ENCODE assay signal across 18 cellular contexts in genomic region chr4:38101563-38101962, GRCh38.
A peak's percentile ranks its signal among the peaks of the same experiment; 100 is the strongest.
DNase-seq lines count a peak whose midpoint lies in the region; ATAC-seq and TF ChIP-seq lines count a peak whose summit lies in the region.
"Had no signal": no experiment of that assay in that cellular context is flagged by ENCODE, and none has a peak within 500 bp of the region (broad histone marks: within the 10 kb centered on the region; RNA-seq: fewer than 3 reads in every experiment).

No MANE protein-coding gene starts in this region.

- H3K79me1 ChIP-seq in mesenchymal stem cell (replicated peaks; ENCODE audit: low read length, poor library complexity, severe bottlenecking) = peaks cover 3% of the 10 kb centered on the region

- no peak overlapping the region for H3K27ac ChIP-seq in mesenchymal stem cell (ENCODE audit: low read length, poor library complexity, severe bottlenecking)
- H3K27ac ChIP-seq: colonic mucosa, KMS-11, parathyroid adenoma, upper lobe of right lung had no signal

- H3K36me3 Mint-ChIP-seq in natural killer cell treated with Interleukin-12 subunit alpha and Interleukin-12 subunit beta and Interleukin-15 and Interleukin-18, amount 100 ng/mL, for 72 hours = peaks cover 6% of the 10 kb centered on the region

- TF ChIP-seq CTCF in cardiac fibroblast (IDR thresholded peaks at IDR 0.05; ENCODE audit: low read depth, low read length) = no peak

- H3K4ac ChIP-seq in mesenchymal stem cell (ENCODE audit: low read depth in 1 of 2, low read length in 2 of 2) = no peak overlapping the region

- H3K36me3 ChIP-seq in mesenchymal stem cell (ENCODE audit: control insufficient read depth in 1 of 2, insufficient read depth in 2 of 2, low read depth in 1 of 2, low read length in 2 of 2) = peaks cover 9 to 11% of the 10 kb centered on the region in 2 experiments
- H3K36me3 ChIP-seq: colonic mucosa had no signal

- no peaks in the 10 kb centered on the region for H3K27me3 Mint-ChIP-seq in natural killer cell treated with Interleukin-12 subunit alpha and Interleukin-12 subunit beta and Interleukin-15 and Interleukin-18, amount 100 ng/mL, for 72 hours
- H3K27me3 Mint-ChIP-seq: stimulated activated memory B cell treated with anti-CD40 and anti-IgM and Interleukin-4, amounts not matched to agents 10 μg/mL and 1 μg/mL and 100 μg/mL, for 72 hours had no signal

- peak; percentile 44 for DNase-seq in AG08395 (ENCODE audit: low spot score)
- DNase-seq in HPDE6-E6E7 (ENCODE audit: extremely low spot score) = peak; percentile 60
- DNase-seq in cardiac fibroblast (ENCODE audit: low read depth in 2 of 2) = peak; percentile 24 to 50
- no peak for DNase-seq in mesenchymal stem cell
- no peak for DNase-seq in activated CD8-positive, alpha-beta memory T cell treated with anti-CD3 and anti-CD28 coated beads for 24 hours
- no peak for DNase-seq in NCI-H69 (lab: John Stamatoyannopoulos, UW)
- DNase-seq in natural killer cell treated with Interleukin-12 subunit alpha and Interleukin-12 subunit beta and Interleukin-15 and Interleukin-18, amount 100 ng/mL, for 72 hours (ENCODE audit: low spot score) = no peak
- DNase-seq: activated CD4-positive, CD25-positive, alpha-beta regulatory T cell treated with anti-CD3 and anti-CD28 coated beads, Interleukin-2, amount 50 U/mL, for 72 hours; colonic mucosa; left cardiac atrium; NCI-H146; NCI-H2227 treated with DMSO at 0.1 percent for 48 hours; upper lobe of right lung had no signal

- H3K9me3 ChIP-seq in mesenchymal stem cell (ENCODE audit: control insufficient read depth, low read length) = no peaks in the 10 kb centered on the region
- H3K9me3 ChIP-seq: colonic mucosa, upper lobe of right lung had no signal

- 64% methylated on average over 4 of the region's 4 CpGs for WGBS in mesenchymal stem cell

- no peak overlapping the region for H3K4me3 ChIP-seq in cardiac fibroblast (replicated peaks in 1 of 2; ENCODE audit: low read depth in 2 of 2, low read length in 2 of 2)
- no peak overlapping the region for H3K4me3 ChIP-seq in mesenchymal stem cell (ENCODE audit: insufficient read depth in 1 of 2, low read depth in 1 of 2, low read length in 2 of 2)
- H3K4me3 ChIP-seq: colonic mucosa, upper lobe of right lung had no signal

- H2BK12ac ChIP-seq in mesenchymal stem cell (ENCODE audit: low read length in 2 of 2) = peak overlapping the region in 1 of 2 experiments; percentile 6

- no peak overlapping the region for H2BK120ac ChIP-seq in mesenchymal stem cell (ENCODE audit: low read depth, low read length)

- no peak overlapping the region for H3K4me2 ChIP-seq in mesenchymal stem cell (ENCODE audit: low read length, poor library complexity, severe bottlenecking)
- H3K4me2 ChIP-seq: KMS-11 had no signal

- H3K4me1 ChIP-seq in mesenchymal stem cell (ENCODE audit: control insufficient read depth, insufficient read depth, low read depth, low read length) = peaks cover 12% of the 10 kb centered on the region
- H3K4me1 ChIP-seq: colonic mucosa, parathyroid adenoma, upper lobe of right lung had no signal

- no peak overlapping the region for H3K14ac ChIP-seq in mesenchymal stem cell (ENCODE audit: low read length in 2 of 2)

- H4K8ac ChIP-seq in mesenchymal stem cell (ENCODE audit: low read length) = peak overlapping the region; percentile 24

- H3K18ac ChIP-seq in mesenchymal stem cell (ENCODE audit: low read depth in 1 of 2, low read length in 2 of 2) = no peak overlapping the region

- H3K9ac ChIP-seq in mesenchymal stem cell (ENCODE audit: low read length) = peak overlapping the region; percentile 15
- H3K9ac ChIP-seq: KMS-11, parathyroid adenoma had no signal

- H2AK5ac ChIP-seq in mesenchymal stem cell (ENCODE audit: low read length, severe bottlenecking) = no peak overlapping the region

- H3K27me3 ChIP-seq in mesenchymal stem cell (ENCODE audit: control insufficient read depth in 1 of 2, insufficient read depth in 1 of 2, low read length in 2 of 2) = no peaks in the 10 kb centered on the region
- H3K27me3 ChIP-seq: colonic mucosa, upper lobe of right lung had no signal

- no peak overlapping the region for H3K4me3 Mint-ChIP-seq in natural killer cell treated with Interleukin-12 subunit alpha and Interleukin-12 subunit beta and Interleukin-15 and Interleukin-18, amount 100 ng/mL, for 72 hours
- H3K4me3 Mint-ChIP-seq: stimulated activated memory B cell treated with anti-CD40 and anti-IgM and Interleukin-4, amounts not matched to agents 10 μg/mL and 1 μg/mL and 100 μg/mL, for 72 hours had no signal

- no peak overlapping the region for H2AFZ ChIP-seq in mesenchymal stem cell (ENCODE audit: low read depth, low read length)
- H2AFZ ChIP-seq: parathyroid adenoma had no signal

- no peak for ATAC-seq in natural killer cell treated with Interleukin-12 subunit alpha and Interleukin-12 subunit beta and Interleukin-15 and Interleukin-18, amount 100 ng/mL, for 72 hours
- no peak for ATAC-seq in GM18511 (IDR thresholded peaks at IDR 0.05; ENCODE audit: unreplicated experiment)
- ATAC-seq: Right ventricle myocardium inferior; stimulated activated memory B cell treated with anti-CD40 and anti-IgM and Interleukin-4, amounts not matched to agents 10 μg/mL and 1 μg/mL and 100 μg/mL, for 72 hours; upper lobe of right lung had no signal

- no peak overlapping the region for H2BK15ac ChIP-seq in mesenchymal stem cell (ENCODE audit: low read depth, poor library complexity, severe bottlenecking)

- H3K23ac ChIP-seq in mesenchymal stem cell (ENCODE audit: low read length in 2 of 2) = no peak overlapping the region

- H4K91ac ChIP-seq in mesenchymal stem cell (ENCODE audit: low read length) = no peak overlapping the region

- no peaks in the 10 kb centered on the region for H3K9me3 Mint-ChIP-seq in natural killer cell treated with Interleukin-12 subunit alpha and Interleukin-12 subunit beta and Interleukin-15 and Interleukin-18, amount 100 ng/mL, for 72 hours
- H3K9me3 Mint-ChIP-seq: stimulated activated memory B cell treated with anti-CD40 and anti-IgM and Interleukin-4, amounts not matched to agents 10 μg/mL and 1 μg/mL and 100 μg/mL, for 72 hours had no signal

- no peak overlapping the region for H3K27ac Mint-ChIP-seq in natural killer cell treated with Interleukin-12 subunit alpha and Interleukin-12 subunit beta and Interleukin-15 and Interleukin-18, amount 100 ng/mL, for 72 hours
- H3K27ac Mint-ChIP-seq: stimulated activated memory B cell treated with anti-CD40 and anti-IgM and Interleukin-4, amounts not matched to agents 10 μg/mL and 1 μg/mL and 100 μg/mL, for 72 hours had no signal

- peaks cover 15 to 36% of the 10 kb centered on the region in 2 donors for H3K4me1 Mint-ChIP-seq in natural killer cell treated with Interleukin-12 subunit alpha and Interleukin-12 subunit beta and Interleukin-15 and Interleukin-18, amount 100 ng/mL, for 72 hours (ENCODE audit: low read depth in 2 of 2)
- H3K4me1 Mint-ChIP-seq: stimulated activated memory B cell treated with anti-CD40 and anti-IgM and Interleukin-4, amounts not matched to agents 10 μg/mL and 1 μg/mL and 100 μg/mL, for 72 hours had no signal

- H2BK5ac ChIP-seq in mesenchymal stem cell (ENCODE audit: low read depth, low read length, poor library complexity, severe bottlenecking) = no peak overlapping the region

Comparison
In these comparisons a context has a peak if more than half of its experiments do, and no peak if none do; other contexts are left out.
1. DNase-seq: peak in AG08395 (single experiment), HPDE6-E6E7 (single experiment) and cardiac fibroblast (2 of 2); none in mesenchymal stem cell (single experiment), activated CD8-positive, alpha-beta memory T cell treated with anti-CD3 and anti-CD28 coated beads for 24 hours (single experiment), NCI-H69 (single experiment) and natural killer cell treated with Interleukin-12 subunit alpha and Interleukin-12 subunit beta and Interleukin-15 and Interleukin-18, amount 100 ng/mL, for 72 hours (single experiment).